Comparison of ENCODE assay signal across 8 cellular contexts in genomic region chr6:149922642-149923326, GRCh38. TPM values are rescaled to one million over a fixed set of nuclear protein-coding genes. Genes with fewer than 3 reads are reported as not detected.
DNase-seq lines count a peak whose midpoint lies in the region; ATAC-seq and TF ChIP-seq lines count a peak whose summit lies in the region.

TSS of gene RAET1G (minus strand) at chr6:149923121. CDS start at chr6:149923010, 111 bp downstream.

- H4K8ac ChIP-seq in mesenchymal stem cell (ENCODE audit: low read length), result no peak within 1 kb of the TSS

- peak within 1 kb of the TSS; percentile 81 for H3K9ac ChIP-seq in mesenchymal stem cell (ENCODE audit: low read length)

- peaks cover 0 to 43% of the 10 kb centered on the region in 2 experiments for H3K27me3 ChIP-seq in mesenchymal stem cell (ENCODE audit: control insufficient read depth in 1 of 2, insufficient read depth in 1 of 2, low read length in 2 of 2)

- no peak within 1 kb of the TSS for H2AK5ac ChIP-seq in mesenchymal stem cell (ENCODE audit: low read length, severe bottlenecking)

- ATAC-seq in HG03103 (IDR thresholded peaks at IDR 0.05; ENCODE audit: low read depth, unreplicated experiment), result peak; percentile 70
- no peak for ATAC-seq in HG02642 (IDR thresholded peaks at IDR 0.05; ENCODE audit: poor library complexity, unreplicated experiment)

- H3K27ac Mint-ChIP-seq in endothelial cell (ENCODE audit: unreplicated experiment), result no peak within 1 kb of the TSS

- H3K27me3 Mint-ChIP-seq in endothelial cell (ENCODE audit: unreplicated experiment), result peaks cover 27% of the 10 kb centered on the region

- peak within 1 kb of the TSS; percentile 90 for H3K4me2 ChIP-seq in mesenchymal stem cell (ENCODE audit: low read length, poor library complexity, severe bottlenecking)

- no peak within 1 kb of the TSS for H3K4ac ChIP-seq in mesenchymal stem cell (ENCODE audit: low read depth in 1 of 2, low read length in 2 of 2)

- H2BK5ac ChIP-seq in mesenchymal stem cell (ENCODE audit: low read depth, low read length, poor library complexity, severe bottlenecking), result peak within 1 kb of the TSS; percentile 8

- peak within 1 kb of the TSS in 1 of 2 experiments; percentile 48 for H3K18ac ChIP-seq in mesenchymal stem cell (ENCODE audit: low read depth in 1 of 2, low read length in 2 of 2)

- H3K27ac ChIP-seq in mesenchymal stem cell (ENCODE audit: low read length, poor library complexity, severe bottlenecking), result no peak within 1 kb of the TSS

- H3K79me1 ChIP-seq in mesenchymal stem cell (replicated peaks; ENCODE audit: low read length, poor library complexity, severe bottlenecking), result no peaks in the 10 kb centered on the region

- H4K91ac ChIP-seq in mesenchymal stem cell (ENCODE audit: low read length), result no peak within 1 kb of the TSS

- H3K9me3 Mint-ChIP-seq in endothelial cell (ENCODE audit: unreplicated experiment), result no peaks in the 10 kb centered on the region

- H3K4me3 ChIP-seq in mesenchymal stem cell (ENCODE audit: insufficient read depth in 1 of 2, low read depth in 1 of 2, low read length in 2 of 2), result peak within 1 kb of the TSS; percentile 63 to 91

- peak within 1 kb of the TSS; percentile 91 for H3K4me3 Mint-ChIP-seq in endothelial cell (ENCODE audit: unreplicated experiment)

- H3K9me3 ChIP-seq in mesenchymal stem cell (ENCODE audit: control insufficient read depth, low read length), result no peaks in the 10 kb centered on the region

- peak within 1 kb of the TSS; percentile 2 for H2BK15ac ChIP-seq in mesenchymal stem cell (ENCODE audit: low read depth, poor library complexity, severe bottlenecking)

- WGBS in mesenchymal stem cell, result 2% methylated on average over 35 of the region's 40 CpGs

- peaks cover 23% of the 10 kb centered on the region for H3K4me1 ChIP-seq in mesenchymal stem cell (ENCODE audit: control insufficient read depth, insufficient read depth, low read depth, low read length)

- peak within 1 kb of the TSS; percentile 97 for H2AFZ ChIP-seq in mesenchymal stem cell (ENCODE audit: low read depth, low read length)

- H2BK120ac ChIP-seq in mesenchymal stem cell (ENCODE audit: low read depth, low read length), result no peak within 1 kb of the TSS

- peak within 1 kb of the TSS in 1 of 2 experiments; percentile 41 for H3K14ac ChIP-seq in mesenchymal stem cell (ENCODE audit: low read length in 2 of 2)

- DNase-seq in CD1c-positive myeloid dendritic cell (ENCODE audit: extremely low spot score) (peak; percentile 80), NOMO-1 treated with dmso at 0.1 percent for 144 hours (lab: John Stamatoyannopoulos, UW; ENCODE audit: unreplicated experiment) (peak; percentile 97), endothelial cell (ENCODE audit: low spot score) (peak; percentile 73), mesenchymal stem cell (peak; percentile 92)
- peak; percentile 82 for DNase-seq in activated CD8-positive, alpha-beta memory T cell treated with anti-CD3 and anti-CD28 coated beads, Interleukin-2, amount 50 U/mL, for 48 hours
- DNase-seq in stimulated activated CD4-positive, alpha-beta T cell treated with anti-CD3 and anti-CD28 coated beads, TNF-alpha, amount 100 ng/mL, for 1 hour (ENCODE audit: low read depth in 3 of 3, low spot score in 1 of 3), result peak; percentile 62 to 65 (median 62)

- no peak within 1 kb of the TSS for H2BK12ac ChIP-seq in mesenchymal stem cell (ENCODE audit: low read length in 2 of 2)

- H3K4me1 Mint-ChIP-seq in endothelial cell (ENCODE audit: unreplicated experiment), result peaks cover 33% of the 10 kb centered on the region

- peaks cover 12% of the 10 kb centered on the region for H3K36me3 Mint-ChIP-seq in endothelial cell (ENCODE audit: low read depth, unreplicated experiment)

- H3K36me3 ChIP-seq in mesenchymal stem cell (ENCODE audit: control insufficient read depth in 1 of 2, insufficient read depth in 2 of 2, low read depth in 1 of 2, low read length in 2 of 2), result peaks cover 0 to 4% of the 10 kb centered on the region in 2 experiments

- H3K23ac ChIP-seq in mesenchymal stem cell (ENCODE audit: low read length in 2 of 2), result peak within 1 kb of the TSS in 1 of 2 experiments; percentile 65

- TF ChIP-seq CTCF in endothelial cell (IDR thresholded peaks at IDR 0.05; ENCODE audit: unreplicated experiment), result no peak

RNA-seq across cellular contexts. Expression of gene RAET1G, which starts in this region (rescaled TPM):
- total RNA-seq in endothelial cell (ENCODE audit: unreplicated experiment), result 3.8 TPM
- 1.4 TPM for polyA plus RNA-seq in mesenchymal stem cell (2013, experiment 1 of 2)
- polyA plus RNA-seq in mesenchymal stem cell (2013, experiment 2 of 2), result 1.4 TPM
